In genomic region chr9:121197135-121197534, GRCh38 we compare ENCODE assay signal across 1 cellular context.
TF ChIP-seq lines count a peak whose summit lies in the region.

No MANE protein-coding gene starts in this region.

TF ChIP-seq in HCT116, 20 proteins besides CTCF, POLR2A, EP300 and RAD21:
- no peak for TF ChIP-seq TCF7L2 (IDR thresholded peaks at IDR 0.05; ENCODE audit: borderline replicate concordance, extremely low read depth, insufficient read depth, insufficient read length)
- TF ChIP-seq FOSL1 (IDR thresholded peaks at IDR 0.05; ENCODE audit: low read depth), result no peak
- no peak for TF ChIP-seq ZBTB33 (IDR thresholded peaks at IDR 0.05; ENCODE audit: extremely low read depth, insufficient replicate concordance, low read length)
- no peak for TF ChIP-seq REST (IDR thresholded peaks at IDR 0.05; ENCODE audit: low read depth)
TF ChIP-seq in HCT116: peak in this region for 0.
